Comparison of ENCODE assay signal across 19 cellular contexts in the genomic region with DNA sequence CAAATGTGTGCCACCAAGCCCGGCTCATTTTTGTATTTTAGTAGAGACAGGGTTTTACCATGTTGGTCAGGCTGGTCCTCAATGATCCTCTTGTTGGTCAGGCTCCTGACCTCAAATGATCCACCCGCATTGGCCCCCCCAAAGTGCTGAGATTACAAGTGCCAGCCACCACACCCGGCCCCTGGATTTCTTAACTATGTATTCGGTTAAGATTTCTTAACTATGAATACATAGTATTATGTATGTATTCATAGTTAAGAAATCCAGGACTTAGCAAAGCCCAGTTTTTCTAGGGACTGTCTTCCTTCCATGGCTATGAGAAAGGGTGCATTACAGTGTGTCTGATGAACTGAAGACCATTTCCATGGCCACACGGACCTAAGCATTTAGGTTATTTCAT. TPM values are rescaled to one million over a fixed set of nuclear protein-coding genes. Genes with fewer than 3 reads are reported as not detected.
"Had no signal": no experiment of that assay in that cellular context is flagged by ENCODE, and none has a peak within 500 bp of the region (broad histone marks: within the 10 kb centered on the region; RNA-seq: fewer than 3 reads in every experiment).

No MANE protein-coding gene starts in this region.

- H3K9me3 ChIP-seq: heart left ventricle, suprapubic skin had no signal

- H3K9me3 Mint-ChIP-seq: activated naive CD8-positive, alpha-beta T cell treated with anti-CD3 and anti-CD28 coated beads, Interleukin-2, amount 10 ng/mL, durations not matched to agents 7 days and 5 days; naive B cell had no signal

- H3K27ac ChIP-seq: suprapubic skin had no signal

- H3K27ac Mint-ChIP-seq: activated naive CD8-positive, alpha-beta T cell treated with anti-CD3 and anti-CD28 coated beads, Interleukin-2, amount 10 ng/mL, durations not matched to agents 7 days and 5 days; naive B cell had no signal

- H3K27me3 ChIP-seq: heart left ventricle, suprapubic skin had no signal

- H3K36me3 ChIP-seq: heart left ventricle, suprapubic skin had no signal

- H3K36me3 Mint-ChIP-seq: activated naive CD8-positive, alpha-beta T cell treated with anti-CD3 and anti-CD28 coated beads, Interleukin-2, amount 10 ng/mL, durations not matched to agents 7 days and 5 days; naive B cell had no signal

- H3K4me3 ChIP-seq: suprapubic skin had no signal

- ATAC-seq: heart left ventricle had no signal

- DNase-seq: activated CD4-positive, alpha-beta T cell treated with anti-CD3 and anti-CD28 coated beads for 48 hours; activated naive CD4-positive, alpha-beta T cell; activated naive CD8-positive, alpha-beta T cell treated with anti-CD3 and anti-CD28 coated beads, Interleukin-2, amount 10 ng/mL, durations not matched to agents 7 days and 5 days; activated T-cell treated with anti-CD3 and anti-CD28 coated beads for 4 hours; anterior cingulate cortex; cortex of kidney; effector CD4-positive, alpha-beta T cell; heart left ventricle; naive B cell; retina; small intestine; stimulated activated CD4-positive, alpha-beta T cell treated with anti-CD3 and anti-CD28 coated beads, Interleukin-4, amount 100 ng/mL, for 4 hours; stimulated activated CD8-positive, alpha-beta memory T cell treated with anti-CD3 and anti-CD28 coated beads, Interleukin-4, amount 100 ng/mL, for 48 hours; stimulated activated naive CD4-positive, alpha-beta T cell treated with Interleukin-2 at 50 U/mL for 16 hours; T-helper 2 cell had no signal

RNA-seq across cellular contexts. Expression of gene C11orf91, which starts 1.7 kb away (rescaled TPM):
- total RNA-seq: activated CD8-positive, alpha-beta memory T cell treated with anti-CD3 and anti-CD28 coated beads for 36 hours; frontal cortex; mononuclear cell; suprapubic skin had no signal
- polyA plus RNA-seq: heart left ventricle, small intestine had no signal
